Comparison of ENCODE assay signal across 13 cellular contexts in the genomic region with DNA sequence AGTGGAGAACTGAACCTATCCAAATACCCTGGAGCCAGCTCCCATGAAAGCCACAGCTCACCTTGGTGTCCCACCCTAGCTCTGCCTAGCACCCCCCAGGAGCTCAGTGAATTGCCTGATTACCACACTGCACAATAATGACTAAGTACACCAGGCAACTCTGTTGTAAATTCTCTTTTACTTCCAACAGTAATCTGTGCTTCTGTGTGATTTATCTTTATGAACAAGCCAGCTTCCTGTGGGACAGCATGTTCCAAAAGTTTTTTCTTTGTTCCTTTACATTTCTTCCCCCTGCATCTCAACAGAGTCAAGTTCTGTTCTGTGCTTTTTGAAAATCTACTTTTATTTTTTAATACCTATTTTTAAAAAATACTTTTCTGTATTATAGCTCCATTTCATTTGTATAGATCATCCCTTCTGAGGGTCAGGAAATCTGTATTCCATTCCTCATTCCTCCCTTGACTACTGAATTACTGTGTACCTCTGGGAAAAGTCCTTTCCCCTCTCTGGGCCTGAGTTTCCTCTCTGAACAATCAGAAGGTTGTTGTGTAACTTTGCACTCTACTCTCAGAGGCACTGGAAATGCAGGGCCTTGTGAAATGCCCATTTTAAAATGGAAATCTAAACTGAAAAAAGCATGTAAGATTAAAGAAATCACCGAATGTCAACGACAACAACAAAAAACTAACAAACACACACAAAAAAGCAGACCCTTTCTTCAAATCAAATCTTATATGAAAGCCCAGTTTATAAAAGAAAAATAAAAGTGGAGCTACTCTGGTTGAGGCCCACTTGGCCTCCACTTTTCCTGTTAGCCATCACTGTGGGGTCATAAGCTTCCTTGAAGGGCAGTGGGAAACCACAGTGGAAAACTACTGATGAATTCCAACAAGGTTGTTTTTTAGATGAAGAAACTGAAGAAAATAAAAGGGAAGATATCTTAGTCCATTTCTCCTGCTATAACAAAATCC. TPM values are rescaled to one million over a fixed set of nuclear protein-coding genes. Genes with fewer than 3 reads are reported as not detected.
DNase-seq lines count a peak whose midpoint lies in the region; ATAC-seq, FAIRE-seq and TF ChIP-seq lines count a peak whose summit lies in the region.
"Had no signal": no experiment of that assay in that cellular context is flagged by ENCODE, and none has a peak within 500 bp of the region (broad histone marks: within the 10 kb centered on the region; RNA-seq: fewer than 3 reads in every experiment).

No MANE protein-coding gene starts in this region.

- no peak overlapping the region for H3K4me3 ChIP-seq in astrocyte (ENCODE audit: insufficient read depth, low read depth, low read length)
- H3K4me3 ChIP-seq in right atrium auricular region = no peak overlapping the region
- no peak overlapping the region for H3K4me3 ChIP-seq in skeletal muscle tissue (ENCODE audit: low read length in 3 of 3)
- no peak overlapping the region for H3K4me3 ChIP-seq in OCI-LY7 (ENCODE audit: low read depth, low read length, poor library complexity, severe bottlenecking)
- H3K4me3 ChIP-seq: K562, SJSA1 had no signal

- H2AFZ ChIP-seq in astrocyte (ENCODE audit: low read depth, low read length) (no peak overlapping the region), OCI-LY7 (ENCODE audit: low read length) (no peak overlapping the region)

- peaks cover 10% of the 10 kb centered on the region for H3K4me1 ChIP-seq in astrocyte (ENCODE audit: insufficient read depth, low read length)
- H3K4me1 ChIP-seq in right atrium auricular region = peaks cover 0 to 28% of the 10 kb centered on the region in 2 donors
- peaks cover 15 to 18% (median 15%) of the 10 kb centered on the region in 3 donors for H3K4me1 ChIP-seq in skeletal muscle tissue (ENCODE audit: control insufficient read depth in 3 of 3, insufficient read depth in 3 of 3, low read length in 3 of 3)
- no peaks in the 10 kb centered on the region for H3K4me1 ChIP-seq in OCI-LY7 (ENCODE audit: insufficient read depth, low read length, poor library complexity, severe bottlenecking)

- BruUV-seq in OCI-LY7 (replicated peaks; lab: Mats Ljungman, UMichigan) = no TSS peak

- peak overlapping the region; percentile 37 for H3K27ac Mint-ChIP-seq in astrocyte (ENCODE audit: unreplicated experiment)
- H3K27ac Mint-ChIP-seq: endodermal cell had no signal

- no peak overlapping the region for H3K27ac ChIP-seq in astrocyte (ENCODE audit: low read depth, low read length)
- peak overlapping the region; percentile 36 to 45 for H3K27ac ChIP-seq in right atrium auricular region
- peak overlapping the region; percentile 8 for H3K27ac ChIP-seq in skeletal muscle tissue (ENCODE audit: low read depth, low read length)
- H3K27ac ChIP-seq in OCI-LY7 (ENCODE audit: low read depth, low read length, poor library complexity, severe bottlenecking) = no peak overlapping the region
- H3K27ac ChIP-seq: SJSA1, WERI-Rb-1 had no signal

- H3K79me2 ChIP-seq in astrocyte (ENCODE audit: insufficient read depth, low read length) (no peaks in the 10 kb centered on the region), OCI-LY7 (ENCODE audit: insufficient read depth, low read depth, low read length) (no peaks in the 10 kb centered on the region)

- peaks cover 38% of the 10 kb centered on the region for H3K4me1 Mint-ChIP-seq in astrocyte (ENCODE audit: low read depth, unreplicated experiment)

- POLR2A ChIA-PET in OCI-LY7 (lab: Charles Lee) = interaction anchor here (0.8 to 1.9 kb wide), 8 partner anchors 8 to 48 kb away, joined by 3 to 8 read pairs (median 4); partner anchors contain the start of gene GRPEL2

- intact Hi-C loops in OCI-LY7 (cut with micrococcal nuclease; ENCODE audit: unreplicated experiment) = no loop called here

- H3K4me3 Mint-ChIP-seq in astrocyte (ENCODE audit: unreplicated experiment) = no peak overlapping the region
- H3K4me3 Mint-ChIP-seq: endodermal cell had no signal

- no peaks in the 10 kb centered on the region for H3K9me2 ChIP-seq in OCI-LY7 (ENCODE audit: insufficient read depth, low read length)

- no peak for FAIRE-seq in astrocyte (lab: Jason Lieb, UNC)
- FAIRE-seq: G401.6, K562 had no signal

- H3K4me2 ChIP-seq in astrocyte (ENCODE audit: low read length) (no peak overlapping the region), OCI-LY7 (ENCODE audit: low read length) (no peak overlapping the region)

- H3K36me3 ChIP-seq in astrocyte (ENCODE audit: insufficient read depth, low read length) = no peaks in the 10 kb centered on the region
- peaks cover 66% of the 10 kb centered on the region for H3K36me3 ChIP-seq in right atrium auricular region
- peaks cover 39 to 56% (median 45%) of the 10 kb centered on the region in 3 donors for H3K36me3 ChIP-seq in skeletal muscle tissue (ENCODE audit: control insufficient read depth in 3 of 3, insufficient read depth in 3 of 3, low read length in 3 of 3)
- no peaks in the 10 kb centered on the region for H3K36me3 ChIP-seq in OCI-LY7 (ENCODE audit: insufficient read depth, low read length)
- H3K36me3 ChIP-seq: WERI-Rb-1 had no signal

- ATAC-seq in GM21717 (IDR thresholded peaks at IDR 0.05; ENCODE audit: unreplicated experiment) = no peak
- ATAC-seq: K562 had no signal

- H3K9ac ChIP-seq in astrocyte (ENCODE audit: low read length) (no peak overlapping the region), skeletal muscle tissue (ENCODE audit: low read depth in 1 of 3, low read length in 3 of 3) (no peak overlapping the region)

- no peaks in the 10 kb centered on the region for H4K20me1 ChIP-seq in astrocyte (ENCODE audit: insufficient read depth, low read length)
- H4K20me1 ChIP-seq in OCI-LY7 (ENCODE audit: insufficient read depth, low read length) = no peaks in the 10 kb centered on the region

- CTCF ChIA-PET in OCI-LY7 (lab: Charles Lee; ENCODE audit: unreplicated experiment) = no interaction called here

- H3K27me3 ChIP-seq in astrocyte (ENCODE audit: insufficient read depth, low read length) = no peaks in the 10 kb centered on the region
- no peaks in the 10 kb centered on the region for H3K27me3 ChIP-seq in right atrium auricular region
- H3K27me3 ChIP-seq in skeletal muscle tissue (ENCODE audit: control insufficient read depth in 3 of 3, insufficient read depth in 3 of 3, low read length in 3 of 3) = no peaks in the 10 kb centered on the region
- H3K27me3 ChIP-seq: SJSA1 had no signal

- DNase-seq in astrocyte (ENCODE audit: low read depth) = no peak
- no peak for DNase-seq in right atrium auricular region (ENCODE audit: low spot score)
- no peak for DNase-seq in OCI-LY7 (ENCODE audit: low spot score)
- DNase-seq in epidermal melanocyte (ENCODE audit: insufficient read length, low spot score) = no peak
- DNase-seq: NCI-H187 treated with DMSO at 0.1 percent for 48 hours; stimulated activated CD4-positive, alpha-beta T cell treated with anti-CD3 and anti-CD28 coated beads, Interleukin-12 subunit alpha, Interleukin-12 subunit beta, amount 100 ng/mL, for 4 hours; WERI-Rb-1 had no signal

- no peaks in the 10 kb centered on the region for H3K9me3 Mint-ChIP-seq in astrocyte (ENCODE audit: unreplicated experiment)
- H3K9me3 Mint-ChIP-seq: endodermal cell had no signal

- H3K9me3 ChIP-seq in astrocyte (ENCODE audit: insufficient read depth, low read depth, low read length) (no peaks in the 10 kb centered on the region), right atrium auricular region (no peaks in the 10 kb centered on the region), skeletal muscle tissue (ENCODE audit: control insufficient read depth in 3 of 3, low read length in 3 of 3) (no peaks in the 10 kb centered on the region), OCI-LY7 (ENCODE audit: low read length) (peaks cover 3% of the 10 kb centered on the region; the same call in 1 of the 2 replicates)
- H3K9me3 ChIP-seq: SJSA1 had no signal

- peaks cover 5% of the 10 kb centered on the region for H3K36me3 Mint-ChIP-seq in astrocyte (ENCODE audit: low read depth, unreplicated experiment)

- TF ChIP-seq CTCF in astrocyte (IDR thresholded peaks at IDR 0.05; ENCODE audit: insufficient read depth, low read depth, low read length) (no peak), right atrium auricular region (IDR thresholded peaks at IDR 0.05) (no peak), OCI-LY7 (conservative IDR thresholded peaks at IDR 0.05; ENCODE audit: low read length) (no peak)

- no peaks in the 10 kb centered on the region for H3K27me3 Mint-ChIP-seq in astrocyte (ENCODE audit: low read depth, unreplicated experiment)

RNA-seq across cellular contexts. Expression of gene GRPEL2, which starts 21.8 kb away (rescaled TPM):
- total RNA-seq in astrocyte = 26.0 and 30.0 TPM in 2 replicates
- total RNA-seq in right atrium auricular region = 10 to 100 TPM in 1 of 2 donors, 1 to 10 TPM in 1; 6.9 to 10.7 TPM
- 14.1 TPM for total RNA-seq in skeletal muscle tissue
- total RNA-seq in OCI-LY7 (2014; rRNA removed; shearing (Covaris generic)) = 17.4 and 28.3 TPM in 2 replicates
- 37.3 and 41.5 TPM in 2 replicates for total RNA-seq in OCI-LY7 (2022)

RNA-seq across cellular contexts. Expression of gene PCYOX1L, which starts 34.3 kb away (rescaled TPM):
- total RNA-seq in astrocyte (16.6 and 21.8 TPM in 2 replicates), right atrium auricular region (1 to 10 TPM; 4.0 to 5.6 TPM), skeletal muscle tissue (3.7 TPM), OCI-LY7 (2022) (32.3 and 33.3 TPM in 2 replicates)
- 18.5 and 22.5 TPM in 2 replicates for total RNA-seq in OCI-LY7 (2014; rRNA removed; shearing (Covaris generic))

RNA-seq across cellular contexts. Expression of gene AFAP1L1, which starts 51.9 kb away (rescaled TPM):
- total RNA-seq in astrocyte = 7.6 and 8.3 TPM in 2 replicates
- 10 to 100 TPM; 45.6 to 48.9 TPM for total RNA-seq in right atrium auricular region
- total RNA-seq in skeletal muscle tissue = 75.7 TPM
- total RNA-seq in OCI-LY7 (2014; rRNA removed; shearing (Covaris generic)) = not detected in 2 replicates
- not detected in 2 replicates for total RNA-seq in OCI-LY7 (2022)

RNA-seq across cellular contexts. Expression of gene IL17B, which starts 55.6 kb away (rescaled TPM):
- 0.54 and 0.60 TPM in 2 replicates for total RNA-seq in astrocyte
- total RNA-seq in right atrium auricular region = 1 to 10 TPM in 1 of 2 donors, under 1 TPM in 1; 0.83 to 2.9 TPM
- total RNA-seq in skeletal muscle tissue = 247 TPM
- not detected in 2 replicates for total RNA-seq in OCI-LY7 (2014; rRNA removed; shearing (Covaris generic))
- total RNA-seq in OCI-LY7 (2022) = not detected in 2 replicates
- total RNA-seq: endodermal cell had no signal

Comparison
In these comparisons a context has a peak if more than half of its experiments do, and no peak if none do; other contexts are left out.
1. H3K27ac ChIP-seq: peak in right atrium auricular region (2 of 2) and skeletal muscle tissue (single experiment); none in astrocyte (single experiment) and OCI-LY7 (single experiment).